Comparison of ENCODE assay signal across 1 cellular context in the genomic region with DNA sequence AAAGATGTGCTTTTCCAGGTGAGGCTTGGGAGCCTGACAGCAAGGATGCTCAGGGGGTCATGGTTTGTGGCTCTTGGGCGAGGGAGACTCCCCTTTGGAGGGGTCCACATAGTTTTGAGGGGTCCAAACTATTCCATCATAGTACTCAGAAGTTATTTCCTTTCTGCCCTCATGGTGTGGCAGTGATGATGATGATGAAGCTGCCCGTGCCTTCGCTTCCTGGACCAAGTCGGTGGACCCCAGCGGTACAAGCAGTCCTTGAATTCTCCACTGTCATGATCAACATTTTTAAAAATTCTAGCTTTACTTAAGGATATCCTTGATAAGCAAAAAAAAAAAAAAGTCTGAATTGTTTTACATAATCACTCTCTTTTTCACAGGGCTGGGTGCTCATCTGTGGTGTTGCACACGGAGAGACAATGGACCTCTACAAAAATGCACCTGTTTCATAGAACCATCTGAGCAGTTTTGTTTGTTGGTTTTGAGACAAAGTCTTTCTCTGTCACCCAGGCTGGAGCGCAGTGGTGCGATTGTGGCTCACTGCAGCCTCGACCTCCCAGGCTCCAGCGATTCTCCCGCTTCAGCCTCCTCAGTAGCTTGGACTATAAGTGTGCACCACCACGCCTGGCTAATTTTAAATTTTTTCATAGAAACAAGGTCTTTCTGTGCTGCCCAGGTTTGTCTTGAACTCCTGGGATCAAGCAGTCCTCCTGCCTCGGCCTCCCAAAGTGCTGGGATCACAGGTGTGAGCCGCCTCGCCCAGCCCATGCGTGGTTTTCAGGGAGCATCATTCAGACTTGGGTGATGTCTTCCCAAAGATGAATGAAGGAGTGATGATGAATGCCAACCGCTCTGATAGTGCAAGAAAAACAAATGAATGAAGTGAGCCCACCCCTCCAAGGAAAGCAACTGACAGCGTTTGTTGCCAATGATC.
TF ChIP-seq lines count a peak whose summit lies in the region.

No MANE protein-coding gene starts in this region.

TF ChIP-seq in GM23338, 12 proteins besides CTCF, POLR2A, EP300 and RAD21 (continued from another document):
- TF ChIP-seq, protein P1, sequence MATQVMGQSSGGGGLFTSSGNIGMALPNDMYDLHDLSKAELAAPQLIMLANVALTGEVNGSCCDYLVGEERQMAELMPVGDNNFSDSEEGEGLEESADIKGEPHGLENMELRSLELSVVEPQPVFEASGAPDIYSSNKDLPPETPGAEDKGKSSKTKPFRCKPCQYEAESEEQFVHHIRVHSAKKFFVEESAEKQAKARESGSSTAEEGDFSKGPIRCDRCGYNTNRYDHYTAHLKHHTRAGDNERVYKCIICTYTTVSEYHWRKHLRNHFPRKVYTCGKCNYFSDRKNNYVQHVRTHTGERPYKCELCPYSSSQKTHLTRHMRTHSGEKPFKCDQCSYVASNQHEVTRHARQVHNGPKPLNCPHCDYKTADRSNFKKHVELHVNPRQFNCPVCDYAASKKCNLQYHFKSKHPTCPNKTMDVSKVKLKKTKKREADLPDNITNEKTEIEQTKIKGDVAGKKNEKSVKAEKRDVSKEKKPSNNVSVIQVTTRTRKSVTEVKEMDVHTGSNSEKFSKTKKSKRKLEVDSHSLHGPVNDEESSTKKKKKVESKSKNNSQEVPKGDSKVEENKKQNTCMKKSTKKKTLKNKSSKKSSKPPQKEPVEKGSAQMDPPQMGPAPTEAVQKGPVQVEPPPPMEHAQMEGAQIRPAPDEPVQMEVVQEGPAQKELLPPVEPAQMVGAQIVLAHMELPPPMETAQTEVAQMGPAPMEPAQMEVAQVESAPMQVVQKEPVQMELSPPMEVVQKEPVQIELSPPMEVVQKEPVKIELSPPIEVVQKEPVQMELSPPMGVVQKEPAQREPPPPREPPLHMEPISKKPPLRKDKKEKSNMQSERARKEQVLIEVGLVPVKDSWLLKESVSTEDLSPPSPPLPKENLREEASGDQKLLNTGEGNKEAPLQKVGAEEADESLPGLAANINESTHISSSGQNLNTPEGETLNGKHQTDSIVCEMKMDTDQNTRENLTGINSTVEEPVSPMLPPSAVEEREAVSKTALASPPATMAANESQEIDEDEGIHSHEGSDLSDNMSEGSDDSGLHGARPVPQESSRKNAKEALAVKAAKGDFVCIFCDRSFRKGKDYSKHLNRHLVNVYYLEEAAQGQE (IDR thresholded peaks at IDR 0.05; ENCODE audit: unreplicated experiment): no peak
